ENCODE assay signal across 13 cellular contexts in genomic region chr7:74069790-74070618, GRCh38. TPM values are rescaled to one million over a fixed set of nuclear protein-coding genes. Genes with fewer than 3 reads are reported as not detected.
"Had no signal": no experiment of that assay in that cellular context is flagged by ENCODE, and none has a peak within 500 bp of the region (broad histone marks: within the 10 kb centered on the region; RNA-seq: fewer than 3 reads in every experiment).

No MANE protein-coding gene starts in this region.

- H3K27ac ChIP-seq: left lung, transverse colon, VCaP had no signal

- H3K27me3 ChIP-seq: left lung, transverse colon had no signal

- H3K27ac Mint-ChIP-seq: activated T-cell treated with anti-CD3 and anti-CD28 coated beads, Interleukin-2, amount 50 U/mL, for 24 hours had no signal

- ATAC-seq: left lung; naive thymus-derived CD8-positive, alpha-beta T cell had no signal

- H3K4me3 Mint-ChIP-seq: activated T-cell treated with anti-CD3 and anti-CD28 coated beads, Interleukin-2, amount 50 U/mL, for 24 hours had no signal

- H3K36me3 Mint-ChIP-seq: naive thymus-derived CD8-positive, alpha-beta T cell had no signal

- H3K9me3 Mint-ChIP-seq: activated T-cell treated with anti-CD3 and anti-CD28 coated beads, Interleukin-2, amount 50 U/mL, for 24 hours; naive thymus-derived CD8-positive, alpha-beta T cell had no signal

- H3K4me1 ChIP-seq: left lung, transverse colon had no signal

- H3K9me3 ChIP-seq: left lung, transverse colon had no signal

- H3K4me3 ChIP-seq: left lung, transverse colon had no signal

- H3K36me3 ChIP-seq: left lung, transverse colon had no signal

- H3K27me3 Mint-ChIP-seq: activated T-cell treated with anti-CD3 and anti-CD28 coated beads, Interleukin-2, amount 50 U/mL, for 24 hours; naive thymus-derived CD8-positive, alpha-beta T cell had no signal

- DNase-seq: activated CD4-positive, alpha-beta T cell treated with anti-CD3 and anti-CD28 coated beads, Interleukin-2, amount 50 U/mL, for 48 hours; activated effector memory CD4-positive, alpha-beta T cell treated with Interleukin-2 at 50 U/mL for 16 hours; activated naive CD4-positive, alpha-beta T cell treated with anti-CD3 and anti-CD28 coated beads, Interleukin-2, amount 50 U/mL, for 16 hours; activated T-cell treated with anti-CD3 and anti-CD28 coated beads, Interleukin-2, amount 50 U/mL, for 24 hours; islet precursor cell; stimulated activated CD4-positive, alpha-beta T cell treated with anti-CD3 and anti-CD28 coated beads, Interleukin-4, amount 100 ng/mL, for 1 hour; stimulated activated naive CD4-positive, alpha-beta T cell; T-helper 1 cell; T1000; transverse colon had no signal

RNA-seq across cellular contexts. Expression of gene ELN, which starts 42.0 kb away (rescaled TPM):
- total RNA-seq: naive thymus-derived CD8-positive, alpha-beta T cell had no signal
- polyA plus RNA-seq: naive thymus-derived CD8-positive, alpha-beta T cell had no signal
